Comparison of ENCODE assay signal across 14 cellular contexts in genomic region chr12:3179731-3180130, GRCh38.
"Had no signal": no experiment of that assay in that cellular context is flagged by ENCODE, and none has a peak within 500 bp of the region (broad histone marks: within the 10 kb centered on the region; RNA-seq: fewer than 3 reads in every experiment).

No MANE protein-coding gene starts in this region.

- H3K27ac Mint-ChIP-seq: activated CD4-positive, alpha-beta memory T cell treated with anti-CD3 and anti-CD28 coated beads for 36 hours; activated CD8-positive, alpha-beta memory T cell treated with anti-CD3 and anti-CD28 coated beads, Interleukin-2, amount 10 ng/mL, durations not matched to agents 7 days and 5 days; activated T-helper 2 cell treated with anti-CD3 and anti-CD28 coated beads, Interferon-gamma antibody, Interleukin-2, Interleukin-4, amounts not matched to agents 10 μg/mL and 5 μg/mL and 100 μg/mL, durations not matched to agents 14 hours and 24 hours and 36 hours; endodermal cell; immature natural killer cell; stimulated activated effector memory CD8-positive, alpha-beta T cell treated with anti-CD3 and anti-CD28 coated beads, Interleukin-12 subunit alpha, Interleukin-12 subunit beta, amount 100 ng/mL, for 72 hours had no signal

- ATAC-seq: activated CD8-positive, alpha-beta memory T cell treated with anti-CD3 and anti-CD28 coated beads, Interleukin-2, amount 10 ng/mL, durations not matched to agents 7 days and 5 days; gastrocnemius medialis; stimulated activated effector memory CD8-positive, alpha-beta T cell treated with anti-CD3 and anti-CD28 coated beads, Interleukin-12 subunit alpha, Interleukin-12 subunit beta, amount 100 ng/mL, for 72 hours had no signal

- H3K4me3 Mint-ChIP-seq: activated CD4-positive, alpha-beta memory T cell treated with anti-CD3 and anti-CD28 coated beads for 36 hours; activated CD8-positive, alpha-beta memory T cell treated with anti-CD3 and anti-CD28 coated beads, Interleukin-2, amount 10 ng/mL, durations not matched to agents 7 days and 5 days; endodermal cell; immature natural killer cell; nephron; stimulated activated effector memory CD8-positive, alpha-beta T cell treated with anti-CD3 and anti-CD28 coated beads, Interleukin-12 subunit alpha, Interleukin-12 subunit beta, amount 100 ng/mL, for 72 hours had no signal

- H3K36me3 Mint-ChIP-seq: activated CD4-positive, alpha-beta memory T cell treated with anti-CD3 and anti-CD28 coated beads for 36 hours; activated CD8-positive, alpha-beta memory T cell treated with anti-CD3 and anti-CD28 coated beads, Interleukin-2, amount 10 ng/mL, durations not matched to agents 7 days and 5 days; immature natural killer cell; stimulated activated effector memory CD8-positive, alpha-beta T cell treated with anti-CD3 and anti-CD28 coated beads, Interleukin-12 subunit alpha, Interleukin-12 subunit beta, amount 100 ng/mL, for 72 hours had no signal

- DNase-seq: activated CD4-positive, alpha-beta memory T cell treated with anti-CD3 and anti-CD28 coated beads for 36 hours; activated CD4-positive, alpha-beta T cell treated with anti-CD3 and anti-CD28 coated beads for 1 hour; activated CD8-positive, alpha-beta memory T cell treated with anti-CD3 and anti-CD28 coated beads, Interleukin-2, amount 10 ng/mL, durations not matched to agents 7 days and 5 days; activated naive CD4-positive, alpha-beta T cell treated with anti-CD3 and anti-CD28 coated beads, Interleukin-2, amount 50 U/mL, for 16 hours; activated T-cell treated with anti-CD3 and anti-CD28 coated beads, Interleukin-2, amount 50 U/mL, for 1 hour; gastrocnemius medialis; heart left ventricle; immature natural killer cell; mesendoderm; nucleus accumbens had no signal

- H3K9me3 ChIP-seq: gastrocnemius medialis, heart left ventricle had no signal

- H3K27ac ChIP-seq: gastrocnemius medialis had no signal

- H3K9me3 Mint-ChIP-seq: activated CD4-positive, alpha-beta memory T cell treated with anti-CD3 and anti-CD28 coated beads for 36 hours; activated T-helper 2 cell treated with anti-CD3 and anti-CD28 coated beads, Interferon-gamma antibody, Interleukin-2, Interleukin-4, amounts not matched to agents 10 μg/mL and 5 μg/mL and 100 μg/mL, durations not matched to agents 14 hours and 24 hours and 36 hours; endodermal cell; immature natural killer cell; nephron; stimulated activated effector memory CD8-positive, alpha-beta T cell treated with anti-CD3 and anti-CD28 coated beads, Interleukin-12 subunit alpha, Interleukin-12 subunit beta, amount 100 ng/mL, for 72 hours had no signal

- H3K4me3 ChIP-seq: gastrocnemius medialis, heart left ventricle had no signal

- H3K4me1 Mint-ChIP-seq: activated CD8-positive, alpha-beta memory T cell treated with anti-CD3 and anti-CD28 coated beads, Interleukin-2, amount 10 ng/mL, durations not matched to agents 7 days and 5 days; immature natural killer cell; stimulated activated effector memory CD8-positive, alpha-beta T cell treated with anti-CD3 and anti-CD28 coated beads, Interleukin-12 subunit alpha, Interleukin-12 subunit beta, amount 100 ng/mL, for 72 hours had no signal

- H3K27me3 ChIP-seq: gastrocnemius medialis, heart left ventricle had no signal

- H3K36me3 ChIP-seq: gastrocnemius medialis, heart left ventricle had no signal
